ENCODE assay signal across 8 cellular contexts in the genomic region with DNA sequence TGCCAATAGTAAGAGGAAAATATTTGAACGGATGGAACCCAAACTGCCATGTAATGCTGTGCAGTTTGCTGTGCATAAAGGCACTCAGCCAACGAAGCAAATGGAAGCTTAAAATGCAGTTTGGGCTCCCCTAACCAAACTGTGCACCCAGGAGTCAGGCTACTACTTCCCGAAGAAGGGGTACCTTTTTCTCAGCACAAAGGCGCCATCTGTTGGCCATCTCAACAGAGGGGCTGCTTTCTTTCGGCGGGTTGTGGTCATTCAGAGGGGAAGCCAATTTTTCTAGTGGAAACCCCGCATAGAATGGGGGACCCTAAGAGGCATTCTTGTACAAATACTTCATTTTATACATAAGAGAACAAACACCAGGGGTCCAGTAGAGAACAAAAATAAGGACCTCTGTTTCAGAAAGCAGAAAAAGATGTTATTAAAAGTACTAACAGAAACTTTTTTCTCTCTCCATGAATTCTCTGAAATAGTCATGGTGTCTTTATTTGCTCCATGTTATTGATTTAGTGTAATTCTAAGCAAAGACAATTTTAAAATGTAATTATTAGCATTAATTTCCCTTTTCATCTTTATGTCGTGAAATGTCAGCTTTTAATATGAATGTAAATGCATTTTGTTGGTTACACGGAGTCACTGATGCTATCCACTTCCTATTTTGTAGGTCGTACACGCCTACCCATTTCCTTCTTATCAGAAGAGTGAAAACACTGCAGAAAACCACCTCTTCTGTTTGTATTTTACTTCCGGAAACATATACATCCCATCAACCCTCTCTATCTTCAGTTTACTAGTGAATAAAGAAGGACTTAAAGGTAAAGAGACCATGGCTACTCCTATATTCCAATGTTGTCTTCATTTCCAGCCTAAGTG.
A peak's percentile ranks its signal among the peaks of the same experiment; 100 is the strongest.
DNase-seq lines count a peak whose midpoint lies in the region; ATAC-seq and TF ChIP-seq lines count a peak whose summit lies in the region.

No MANE protein-coding gene starts in this region.

- H3K9me3 ChIP-seq in WERI-Rb-1 (ENCODE audit: severe bottlenecking) (no peaks in the 10 kb centered on the region), right cardiac atrium (ENCODE audit: control insufficient read depth, low read length) (no peaks in the 10 kb centered on the region), skeletal muscle satellite cell (replicated peaks; ENCODE audit: low read length) (no peaks in the 10 kb centered on the region)

- peak; percentile 87 for TF ChIP-seq CTCF in WERI-Rb-1 (IDR thresholded peaks at IDR 0.05; ENCODE audit: low read depth, low read length)

- DNase-seq in activated T-cell treated with anti-CD3 and anti-CD28 coated beads, Interleukin-2, amount 50 U/mL, for 48 hours = peak; percentile 22 to 26
- DNase-seq in activated T-cell treated with anti-CD3 and anti-CD28 coated beads, Interleukin-2, amount 50 U/mL, for 4 hours = no peak
- DNase-seq in NCI-H2029 treated with DMSO at 0.1 percent for 48 hours (lab: John Stamatoyannopoulos, UW) = peak; percentile 45
- DNase-seq in WERI-Rb-1 = peak; percentile 83
- DNase-seq in right cardiac atrium = peak; percentile 21 to 67 (median 49)
- DNase-seq in GM19240 (ENCODE audit: insufficient read length, low spot score) = no peak

- H3K4me1 ChIP-seq in right cardiac atrium (ENCODE audit: control insufficient read depth, insufficient read depth, low read length) (no peaks in the 10 kb centered on the region), skeletal muscle satellite cell (ENCODE audit: control insufficient read depth, insufficient read depth, low read length) (peaks cover 13% of the 10 kb centered on the region)

- H3K36me3 ChIP-seq in WERI-Rb-1 (no peaks in the 10 kb centered on the region), skeletal muscle satellite cell (ENCODE audit: insufficient read depth, low read length) (no peaks in the 10 kb centered on the region)

- peak overlapping the region; percentile 15 for H3K9ac ChIP-seq in skeletal muscle satellite cell (ENCODE audit: low read depth, low read length)

- H3K27me3 Mint-ChIP-seq in activated T-cell treated with anti-CD3 and anti-CD28 coated beads, Interleukin-2, amount 50 U/mL, for 4 hours (ENCODE audit: low read depth) = peaks cover 2% of the 10 kb centered on the region

- no peaks in the 10 kb centered on the region for H3K27me3 ChIP-seq in WERI-Rb-1 (ENCODE audit: insufficient read depth, low read depth, severe bottlenecking)
- H3K27me3 ChIP-seq in right cardiac atrium (ENCODE audit: control insufficient read depth, insufficient read depth) = no peaks in the 10 kb centered on the region
- H3K27me3 ChIP-seq in skeletal muscle satellite cell (ENCODE audit: control insufficient read depth, insufficient read depth, low read length) = no peaks in the 10 kb centered on the region

- H3K27ac ChIP-seq in WERI-Rb-1 (no peak overlapping the region), right cardiac atrium (ENCODE audit: low read length) (no peak overlapping the region)

- H3K36me3 Mint-ChIP-seq in activated T-cell treated with anti-CD3 and anti-CD28 coated beads, Interleukin-2, amount 50 U/mL, for 4 hours (ENCODE audit: insufficient read depth) = no peaks in the 10 kb centered on the region

- no peak for ATAC-seq in activated T-cell treated with anti-CD3 and anti-CD28 coated beads, Interleukin-2, amount 50 U/mL, for 4 hours
- ATAC-seq in right cardiac atrium = peak in 1 of 2 donors; percentile 55
- ATAC-seq in GM21447 (IDR thresholded peaks at IDR 0.05; ENCODE audit: unreplicated experiment) = no peak

- H3K4me3 ChIP-seq in WERI-Rb-1 (ENCODE audit: low read depth, low read length) = no peak overlapping the region
- no peak overlapping the region for H3K4me3 ChIP-seq in right cardiac atrium (ENCODE audit: low read length)
- H3K4me3 ChIP-seq in skeletal muscle satellite cell (ENCODE audit: low read length) = no peak overlapping the region

- H3K4me3 Mint-ChIP-seq in activated T-cell treated with anti-CD3 and anti-CD28 coated beads, Interleukin-2, amount 50 U/mL, for 4 hours = no peak overlapping the region

- 52% methylated on average over 12 of the region's 12 CpGs for WGBS in right cardiac atrium

- H3K9me3 Mint-ChIP-seq in activated T-cell treated with anti-CD3 and anti-CD28 coated beads, Interleukin-2, amount 50 U/mL, for 4 hours = no peaks in the 10 kb centered on the region

- intact Hi-C loops in right cardiac atrium (cut with DNase I) = loop anchor here in 3 of 4 donors (10.0 kb wide), 2 partner anchors 478 to 1058 kb away; no protein-coding TSS in a partner anchor

- H3K4me1 Mint-ChIP-seq in activated T-cell treated with anti-CD3 and anti-CD28 coated beads, Interleukin-2, amount 50 U/mL, for 4 hours (ENCODE audit: low read depth) = no peaks in the 10 kb centered on the region

- peak overlapping the region; percentile 41 for H3K4me2 ChIP-seq in skeletal muscle satellite cell (ENCODE audit: low read length)

Comparison
In these comparisons a context has a peak if more than half of its experiments do, and no peak if none do; other contexts are left out.
1. DNase-seq: peak in activated T-cell treated with anti-CD3 and anti-CD28 coated beads, Interleukin-2, amount 50 U/mL, for 48 hours (2 of 2), NCI-H2029 treated with DMSO at 0.1 percent for 48 hours (single experiment), WERI-Rb-1 (single experiment) and right cardiac atrium (3 of 3); none in activated T-cell treated with anti-CD3 and anti-CD28 coated beads, Interleukin-2, amount 50 U/mL, for 4 hours (single experiment) and GM19240 (single experiment).